Comparison of ENCODE assay signal across 9 cellular contexts in genomic region chr18:14179306-14179705, GRCh38. TPM values are rescaled to one million over a fixed set of nuclear protein-coding genes. Genes with fewer than 3 reads are reported as not detected.
DNase-seq lines count a peak whose midpoint lies in the region; ATAC-seq and TF ChIP-seq lines count a peak whose summit lies in the region.
"Had no signal": no experiment of that assay in that cellular context is flagged by ENCODE, and none has a peak within 500 bp of the region (broad histone marks: within the 10 kb centered on the region; RNA-seq: fewer than 3 reads in every experiment).

No MANE protein-coding gene starts in this region.

- no peaks in the 10 kb centered on the region for H3K9me3 Mint-ChIP-seq in stimulated activated naive CD8-positive, alpha-beta T cell treated with anti-CD3 and anti-CD28 coated beads, Interleukin-15, amount 100 ng/mL, for 72 hours

- H3K27me3 ChIP-seq in foreskin keratinocyte, result no peaks in the 10 kb centered on the region
- H3K27me3 ChIP-seq: BLaER1 had no signal

- no peaks in the 10 kb centered on the region for H3K27me3 Mint-ChIP-seq in stimulated activated naive CD8-positive, alpha-beta T cell treated with anti-CD3 and anti-CD28 coated beads, Interleukin-15, amount 100 ng/mL, for 72 hours

- H3K27ac Mint-ChIP-seq in stimulated activated naive CD8-positive, alpha-beta T cell treated with anti-CD3 and anti-CD28 coated beads, Interleukin-15, amount 100 ng/mL, for 72 hours, result peak overlapping the region; percentile 95 to 99

- TF ChIP-seq CTCF in fibroblast of the aortic adventitia (IDR thresholded peaks at IDR 0.05; ENCODE audit: insufficient read depth, low read length), result no peak
- TF ChIP-seq CTCF in foreskin keratinocyte (conservative IDR thresholded peaks at IDR 0.05), result no peak

- no peaks in the 10 kb centered on the region for H3K4me1 ChIP-seq in foreskin keratinocyte

- DNase-seq in activated CD4-positive, CD25-positive, alpha-beta regulatory T cell (lab: John Stamatoyannopoulos, UW), result no peak
- DNase-seq in SW480 (ENCODE audit: low spot score) (peak; percentile 7), fibroblast of the aortic adventitia (ENCODE audit: low read depth) (no peak), foreskin keratinocyte (no peak), caudate nucleus (lab: John Stamatoyannopoulos, UW) (no peak), superior temporal gyrus (ENCODE audit: extremely low spot score) (no peak)
- peak in 1 of 2 donors; percentile 30 for DNase-seq in stimulated activated naive CD8-positive, alpha-beta T cell treated with anti-CD3 and anti-CD28 coated beads, Interleukin-15, amount 100 ng/mL, for 72 hours

- peak overlapping the region; percentile 94 to 97 for H3K4me3 Mint-ChIP-seq in stimulated activated naive CD8-positive, alpha-beta T cell treated with anti-CD3 and anti-CD28 coated beads, Interleukin-15, amount 100 ng/mL, for 72 hours

- H3K4me3 ChIP-seq in fibroblast of the aortic adventitia (ENCODE audit: low read depth, low read length), result peak overlapping the region; percentile 68

- peaks cover 6% of the 10 kb centered on the region for H3K4me1 Mint-ChIP-seq in stimulated activated naive CD8-positive, alpha-beta T cell treated with anti-CD3 and anti-CD28 coated beads, Interleukin-15, amount 100 ng/mL, for 72 hours

- peak; percentile 39 to 42 for ATAC-seq in activated CD4-positive, CD25-positive, alpha-beta regulatory T cell treated with anti-CD3 and anti-CD28 coated beads, Interleukin-2, amount 50 U/mL, for 24 hours
- peak; percentile 14 for ATAC-seq in stimulated activated naive CD8-positive, alpha-beta T cell treated with anti-CD3 and anti-CD28 coated beads, Interleukin-15, amount 100 ng/mL, for 72 hours
- no peak for ATAC-seq in foreskin keratinocyte

- no peak overlapping the region for H3K27ac ChIP-seq in foreskin keratinocyte
- H3K27ac ChIP-seq in caudate nucleus (ENCODE audit: low read depth, low read length), result no peak overlapping the region
- H3K27ac ChIP-seq: BLaER1 had no signal

RNA-seq across cellular contexts. Expression of gene ZNF519, which starts 47.1 kb away (rescaled TPM):
- total RNA-seq in fibroblast of the aortic adventitia (ENCODE audit: low replicate concordance) (11.5 TPM in 2 replicates), foreskin keratinocyte (3.2 and 4.1 TPM in 2 replicates)
- polyA plus RNA-seq in foreskin keratinocyte, result 0.85 and 1.0 TPM in 2 replicates
